In the genomic region with DNA sequence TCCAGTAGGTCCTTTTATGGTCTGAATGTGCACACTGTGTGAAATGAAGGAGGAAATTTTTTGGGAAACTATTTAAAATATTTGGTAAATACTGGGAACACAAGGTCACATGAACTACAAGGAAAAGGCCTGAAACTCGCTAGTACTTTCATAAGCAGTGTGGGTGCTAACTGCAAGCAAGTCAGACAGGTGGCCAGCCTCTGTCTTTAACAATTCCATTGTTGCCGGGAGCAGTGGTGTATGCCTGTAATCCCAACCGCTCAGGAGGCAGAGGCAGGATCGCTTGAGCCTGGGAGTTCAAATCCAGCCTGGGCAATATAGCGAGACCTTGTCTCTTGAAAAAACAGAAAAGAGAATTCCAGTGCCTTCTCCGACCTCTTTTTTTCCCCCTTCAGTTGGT, we compare ENCODE assay signal across 17 cellular contexts. TPM values are rescaled to one million over a fixed set of nuclear protein-coding genes. Genes with fewer than 3 reads are reported as not detected.
A peak's percentile ranks its signal among the peaks of the same experiment; 100 is the strongest.
DNase-seq lines count a peak whose midpoint lies in the region; ATAC-seq and TF ChIP-seq lines count a peak whose summit lies in the region.
"Had no signal": no experiment of that assay in that cellular context is flagged by ENCODE, and none has a peak within 500 bp of the region (broad histone marks: within the 10 kb centered on the region; RNA-seq: fewer than 3 reads in every experiment).

No MANE protein-coding gene starts in this region.

- CTCF ChIA-PET in HEK293T (lab: Yijun Ruan, JAX) = no interaction called here

- no peaks in the 10 kb centered on the region for H3K9me3 ChIP-seq in Karpas-422 (ENCODE audit: low read length)
- H3K9me3 ChIP-seq: colonic mucosa, mucosa of descending colon had no signal

- DNase-seq in Karpas-422 (no peak), caudate nucleus (lab: John Stamatoyannopoulos, UW) (peak in 3 of 61 donors; percentile 18 to 41 (median 18)), left lobe of liver (ENCODE audit: low spot score) (no peak), NCI-H1436 treated with DMSO at 0.1 percent for 48 hours (lab: John Stamatoyannopoulos, UW) (no peak), DMS 273 (lab: John Stamatoyannopoulos, UW; ENCODE audit: unreplicated experiment) (no peak), HEK293T (ENCODE audit: extremely low spot score) (no peak)
- DNase-seq: activated CD8-positive, alpha-beta memory T cell treated with anti-CD3 and anti-CD28 coated beads, Interleukin-2, amount 10 ng/mL, durations not matched to agents 7 days and 5 days; activated naive CD8-positive, alpha-beta T cell treated with anti-CD3 and anti-CD28 coated beads, Interleukin-2, amount 10 ng/mL, durations not matched to agents 7 days and 5 days; colonic mucosa; mucosa of descending colon; NCI-H2107; stimulated activated CD4-positive, alpha-beta T cell treated with anti-CD3 and anti-CD28 coated beads, Interleukin-2, amount 100 ng/mL, for 24 hours had no signal

- peaks cover 97% of the 10 kb centered on the region for H3K79me2 ChIP-seq in Karpas-422 (ENCODE audit: low read length)

- no peak overlapping the region for H2AFZ ChIP-seq in Karpas-422 (ENCODE audit: low read length)

- peak overlapping the region; percentile 12 for H3K4me2 ChIP-seq in Karpas-422 (ENCODE audit: low read depth, low read length, poor library complexity, severe bottlenecking)

- H3K27me3 ChIP-seq in Karpas-422 (ENCODE audit: low read length) = no peaks in the 10 kb centered on the region
- H3K27me3 ChIP-seq: BLaER1 treated with 17β-estradiol and CSF1 and Interleukin-3, amounts not matched to agents 10 nM and 100 nM; colonic mucosa had no signal

- H3K9me2 ChIP-seq in Karpas-422 (replicated peaks; ENCODE audit: insufficient read depth, low read length) = no peaks in the 10 kb centered on the region

- POLR2A ChIA-PET in HEK293T (lab: Yijun Ruan, JAX) = no interaction called here

- H3K27ac ChIP-seq in Karpas-422 (ENCODE audit: low read length) (peak overlapping the region; percentile 69), caudate nucleus (ENCODE audit: low read depth, low read length) (peak overlapping the region; percentile 60), temporal lobe (ENCODE audit: low read depth, low read length) (peak overlapping the region; percentile 23)
- H3K27ac ChIP-seq: colonic mucosa, SK-N-MC had no signal

- H3K9ac ChIP-seq in Karpas-422 (ENCODE audit: low read length) = no peak overlapping the region
- H3K9ac ChIP-seq: BLaER1 treated with 17β-estradiol and CSF1 and Interleukin-3, amounts not matched to agents 10 nM and 100 nM had no signal

- peaks cover 92% of the 10 kb centered on the region for H3K4me1 ChIP-seq in Karpas-422 (ENCODE audit: low read length)
- H3K4me1 ChIP-seq: colonic mucosa had no signal

- no peak overlapping the region for H3K4me3 ChIP-seq in Karpas-422 (ENCODE audit: low read length)
- H3K4me3 ChIP-seq: BLaER1 treated with 17β-estradiol and CSF1 and Interleukin-3, amounts not matched to agents 10 nM and 100 nM; colonic mucosa; GM12878; mucosa of descending colon; SK-N-MC had no signal

- no peaks in the 10 kb centered on the region; the same call in 1 of the 2 replicates for H3K36me3 ChIP-seq in Karpas-422 (ENCODE audit: insufficient read depth, low read length)
- H3K36me3 ChIP-seq: colonic mucosa had no signal

- H4K20me1 ChIP-seq in Karpas-422 (ENCODE audit: insufficient read depth, low read depth, low read length) = no peaks in the 10 kb centered on the region; the same call in 1 of the 2 replicates

- ATAC-seq in left lobe of liver (peak; percentile 44), HG02678 (IDR thresholded peaks at IDR 0.05; ENCODE audit: unreplicated experiment) (no peak)
- ATAC-seq: activated CD8-positive, alpha-beta memory T cell treated with anti-CD3 and anti-CD28 coated beads, Interleukin-2, amount 10 ng/mL, durations not matched to agents 7 days and 5 days had no signal

TF ChIP-seq in HEK293T, 16 proteins besides CTCF, POLR2A, EP300 and RAD21:
- TF ChIP-seq FOXK2 (IDR thresholded peaks at IDR 0.05) (no peak), NFRKB (IDR thresholded peaks at IDR 0.05) (no peak), HDGF (IDR thresholded peaks at IDR 0.05; ENCODE audit: borderline replicate concordance) (no peak), FOXA1 (IDR thresholded peaks at IDR 0.05) (no peak), ELF4 (IDR thresholded peaks at IDR 0.05) (no peak), FOXM1 (IDR thresholded peaks at IDR 0.05; ENCODE audit: borderline replicate concordance) (no peak), CTBP1 (IDR thresholded peaks at IDR 0.05; ENCODE audit: borderline replicate concordance) (no peak), ARNT (IDR thresholded peaks at IDR 0.05) (no peak), ZNF384 (IDR thresholded peaks at IDR 0.05) (no peak), PKNOX1 (IDR thresholded peaks at IDR 0.05) (no peak), SP1 (IDR thresholded peaks at IDR 0.05) (no peak), TARDBP (IDR thresholded peaks at IDR 0.05) (no peak), SUZ12 (IDR thresholded peaks at IDR 0.05) (no peak), L3MBTL2 (conservative IDR thresholded peaks at IDR 0.05) (no peak)
TF ChIP-seq in HEK293T: peak in this region for 0.

RNA-seq across cellular contexts. Expression of gene SMURF1, which starts 37.5 kb away (rescaled TPM):
- 16.7 and 22.6 TPM in 2 replicates for total RNA-seq in Karpas-422 (2014; rRNA removed; shearing (Covaris generic); ENCODE audit: low replicate concordance)
- total RNA-seq in left lobe of liver (13.5 TPM), temporal lobe (22.4 TPM)
